Comparison of ENCODE assay signal across 1 cellular context in the genomic region with DNA sequence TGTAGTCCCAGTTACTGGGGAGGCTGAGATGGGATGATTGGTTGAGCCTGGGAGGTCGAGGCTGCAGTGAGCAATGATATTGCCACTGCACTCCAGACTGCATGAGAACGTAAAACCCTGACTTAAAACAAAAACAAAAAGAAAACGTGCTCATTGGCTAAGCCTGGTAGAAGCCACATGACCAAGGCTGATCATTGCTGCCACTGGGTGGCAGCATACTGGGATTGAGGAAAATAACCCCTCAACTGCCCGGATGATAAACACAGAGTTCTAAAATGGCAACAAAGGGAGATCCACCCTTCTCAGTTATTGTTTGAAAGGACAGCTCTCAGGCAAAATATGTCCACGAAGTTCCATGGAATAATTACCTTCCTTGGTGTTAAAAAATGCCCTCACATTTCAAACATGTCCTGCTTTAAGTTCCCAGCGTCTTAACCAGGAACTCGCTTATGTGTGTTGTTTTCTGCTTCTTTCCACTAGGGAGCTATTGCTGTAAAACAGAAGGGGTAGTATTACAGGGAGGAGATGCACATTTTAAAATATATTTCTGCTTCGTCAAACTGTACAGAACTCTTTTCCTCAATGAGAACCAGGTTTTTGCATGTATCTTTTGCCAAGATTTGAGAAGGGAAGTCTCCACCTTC.
A peak's percentile ranks its signal among the peaks of the same experiment; 100 is the strongest.
TF ChIP-seq lines count a peak whose summit lies in the region.

No MANE protein-coding gene starts in this region.

TF ChIP-seq in HepG2, 621 proteins besides CTCF, POLR2A, EP300 and RAD21 (continued from another document):
- TF ChIP-seq ZBTB49 (CRISPR knock-in tag; IDR thresholded peaks at IDR 0.05; ENCODE audit: borderline replicate concordance) (no peak), SATB2 (CRISPR knock-in tag; IDR thresholded peaks at IDR 0.05) (no peak), ZNF746 (CRISPR knock-in tag; IDR thresholded peaks at IDR 0.05) (no peak), ZNF816 (CRISPR knock-in tag; IDR thresholded peaks at IDR 0.05; ENCODE audit: borderline replicate concordance) (no peak), TGIF2 (CRISPR knock-in tag; IDR thresholded peaks at IDR 0.05) (no peak), TCF7 (IDR thresholded peaks at IDR 0.05; ENCODE audit: low read depth) (no peak), FOXK1 (CRISPR knock-in tag; IDR thresholded peaks at IDR 0.05; ENCODE audit: borderline replicate concordance, low read depth) (peak; percentile 53; the same call in 1 of the 2 replicates), CCDC6 (CRISPR knock-in tag; IDR thresholded peaks at IDR 0.05) (no peak), PITX1 (CRISPR knock-in tag; IDR thresholded peaks at IDR 0.05) (no peak), ZBTB20 (CRISPR knock-in tag; IDR thresholded peaks at IDR 0.05; ENCODE audit: borderline replicate concordance, low read depth) (no peak), IKZF1 (IDR thresholded peaks at IDR 0.05) (no peak), ZNF644 (CRISPR knock-in tag; IDR thresholded peaks at IDR 0.05; ENCODE audit: low read depth) (0 out of 2 replicates have a peak, but pooled peaks have one; percentile 28), KAT8 (CRISPR knock-in tag; IDR thresholded peaks at IDR 0.05) (0 out of 2 replicates have a peak, but pooled peaks have one; percentile 22), NR0B2 (CRISPR knock-in tag; IDR thresholded peaks at IDR 0.05) (no peak), KLF6 (CRISPR knock-in tag; IDR thresholded peaks at IDR 0.05) (no peak), PATZ1 (CRISPR knock-in tag; IDR thresholded peaks at IDR 0.05) (no peak), MXD4 (CRISPR knock-in tag; IDR thresholded peaks at IDR 0.05) (no peak), SP2 (CRISPR knock-in tag; IDR thresholded peaks at IDR 0.05) (no peak), TEAD3 (CRISPR knock-in tag; optimal IDR thresholded peaks at IDR 0.05; ENCODE audit: borderline replicate concordance) (peak; percentile 80), PBX3 (CRISPR knock-in tag; IDR thresholded peaks at IDR 0.05; ENCODE audit: borderline replicate concordance) (no peak), ZNF652 (CRISPR knock-in tag; IDR thresholded peaks at IDR 0.05; ENCODE audit: borderline replicate concordance, low read depth) (peak; percentile 61; the same call in 1 of the 2 replicates), ZBTB21 (CRISPR knock-in tag; IDR thresholded peaks at IDR 0.05) (no peak), PRDM4 (CRISPR knock-in tag; IDR thresholded peaks at IDR 0.05; ENCODE audit: borderline replicate concordance) (no peak), NR3C1 (CRISPR knock-in tag; IDR thresholded peaks at IDR 0.05) (no peak), ZNF230 (CRISPR knock-in tag; IDR thresholded peaks at IDR 0.05) (no peak), SMC3 (IDR thresholded peaks at IDR 0.05; ENCODE audit: low read length) (peak; percentile 78), NFYC (CRISPR knock-in tag; IDR thresholded peaks at IDR 0.05) (0 out of 2 replicates have a peak, but pooled peaks have one; percentile 16), ZNF3 (CRISPR knock-in tag; IDR thresholded peaks at IDR 0.05) (no peak), ZNF800 (CRISPR knock-in tag; IDR thresholded peaks at IDR 0.05) (no peak)
- TF ChIP-seq, protein P1, sequence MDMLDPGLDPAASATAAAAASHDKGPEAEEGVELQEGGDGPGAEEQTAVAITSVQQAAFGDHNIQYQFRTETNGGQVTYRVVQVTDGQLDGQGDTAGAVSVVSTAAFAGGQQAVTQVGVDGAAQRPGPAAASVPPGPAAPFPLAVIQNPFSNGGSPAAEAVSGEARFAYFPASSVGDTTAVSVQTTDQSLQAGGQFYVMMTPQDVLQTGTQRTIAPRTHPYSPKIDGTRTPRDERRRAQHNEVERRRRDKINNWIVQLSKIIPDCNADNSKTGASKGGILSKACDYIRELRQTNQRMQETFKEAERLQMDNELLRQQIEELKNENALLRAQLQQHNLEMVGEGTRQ (IDR thresholded peaks at IDR 0.05; ENCODE audit: low read depth, low read length), result peak; percentile 50; the same call in 1 of the 2 replicates
- TF ChIP-seq, protein P1 (CRISPR knock-in tag; IDR thresholded peaks at IDR 0.05; ENCODE audit: borderline replicate concordance), result peak; percentile 29; the same call in 1 of the 2 replicates
- TF ChIP-seq, protein P2, sequence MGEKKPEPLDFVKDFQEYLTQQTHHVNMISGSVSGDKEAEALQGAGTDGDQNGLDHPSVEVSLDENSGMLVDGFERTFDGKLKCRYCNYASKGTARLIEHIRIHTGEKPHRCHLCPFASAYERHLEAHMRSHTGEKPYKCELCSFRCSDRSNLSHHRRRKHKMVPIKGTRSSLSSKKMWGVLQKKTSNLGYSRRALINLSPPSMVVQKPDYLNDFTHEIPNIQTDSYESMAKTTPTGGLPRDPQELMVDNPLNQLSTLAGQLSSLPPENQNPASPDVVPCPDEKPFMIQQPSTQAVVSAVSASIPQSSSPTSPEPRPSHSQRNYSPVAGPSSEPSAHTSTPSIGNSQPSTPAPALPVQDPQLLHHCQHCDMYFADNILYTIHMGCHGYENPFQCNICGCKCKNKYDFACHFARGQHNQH (CRISPR knock-in tag; IDR thresholded peaks at IDR 0.05), result no peak
- TF ChIP-seq, protein P3, sequence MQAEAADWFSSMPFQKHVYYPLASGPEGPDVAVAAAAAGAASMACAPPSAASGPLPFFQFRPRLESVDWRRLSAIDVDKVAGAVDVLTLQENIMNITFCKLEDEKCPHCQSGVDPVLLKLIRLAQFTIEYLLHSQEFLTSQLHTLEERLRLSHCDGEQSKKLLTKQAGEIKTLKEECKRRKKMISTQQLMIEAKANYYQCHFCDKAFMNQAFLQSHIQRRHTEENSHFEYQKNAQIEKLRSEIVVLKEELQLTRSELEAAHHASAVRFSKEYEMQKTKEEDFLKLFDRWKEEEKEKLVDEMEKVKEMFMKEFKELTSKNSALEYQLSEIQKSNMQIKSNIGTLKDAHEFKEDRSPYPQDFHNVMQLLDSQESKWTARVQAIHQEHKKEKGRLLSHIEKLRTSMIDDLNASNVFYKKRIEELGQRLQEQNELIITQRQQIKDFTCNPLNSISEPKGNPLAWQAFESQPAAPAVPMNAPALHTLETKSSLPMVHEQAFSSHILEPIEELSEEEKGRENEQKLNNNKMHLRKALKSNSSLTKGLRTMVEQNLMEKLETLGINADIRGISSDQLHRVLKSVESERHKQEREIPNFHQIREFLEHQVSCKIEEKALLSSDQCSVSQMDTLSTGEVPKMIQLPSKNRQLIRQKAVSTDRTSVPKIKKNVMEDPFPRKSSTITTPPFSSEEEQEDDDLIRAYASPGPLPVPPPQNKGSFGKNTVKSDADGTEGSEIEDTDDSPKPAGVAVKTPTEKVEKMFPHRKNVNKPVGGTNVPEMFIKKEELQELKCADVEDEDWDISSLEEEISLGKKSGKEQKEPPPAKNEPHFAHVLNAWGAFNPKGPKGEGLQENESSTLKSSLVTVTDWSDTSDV (CRISPR knock-in tag; IDR thresholded peaks at IDR 0.05), result no peak
